27 cellular contexts compared by ENCODE assay signal in the genomic region with DNA sequence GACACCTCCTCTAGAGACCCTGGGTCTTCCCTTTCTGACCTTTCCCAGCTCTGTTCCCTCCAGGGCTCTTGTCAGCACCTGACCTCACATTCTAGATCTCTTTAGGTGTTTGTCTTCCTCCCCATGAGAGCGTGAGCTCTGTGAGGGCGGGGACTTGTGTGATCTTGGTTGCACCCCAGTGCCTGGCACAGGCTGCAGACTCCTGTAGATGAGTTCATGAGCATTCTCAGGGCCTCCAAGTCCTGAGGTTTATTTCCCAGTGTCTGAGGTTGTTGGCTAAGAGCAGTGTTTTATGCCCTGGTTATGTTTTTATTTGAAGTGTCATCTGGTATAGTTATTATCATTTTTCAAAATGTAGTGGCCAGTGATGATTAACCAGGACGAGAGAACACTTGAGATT. TPM values are rescaled to one million over a fixed set of nuclear protein-coding genes. Genes with fewer than 3 reads are reported as not detected.
"Had no signal": no experiment of that assay in that cellular context is flagged by ENCODE, and none has a peak within 500 bp of the region (broad histone marks: within the 10 kb centered on the region; RNA-seq: fewer than 3 reads in every experiment).

No MANE protein-coding gene starts in this region.

- H3K4me1 ChIP-seq: foreskin keratinocyte, pancreas, prostate gland, tibial nerve had no signal

- H3K4me3 ChIP-seq: prostate gland had no signal

- H3K36me3 ChIP-seq: heart right ventricle, pancreas, prostate gland, sigmoid colon, tibial nerve, WERI-Rb-1 had no signal

- H3K27me3 ChIP-seq: foreskin keratinocyte, pancreas, tibial nerve had no signal

- H3K9me3 ChIP-seq: pancreas, prostate gland had no signal

- ATAC-seq: foreskin keratinocyte; stimulated activated naive CD8-positive, alpha-beta T cell treated with anti-CD3 and anti-CD28 coated beads, Interleukin-15, amount 100 ng/mL, for 72 hours had no signal

- H3K27ac ChIP-seq: foreskin keratinocyte, prostate gland, sigmoid colon, WERI-Rb-1 had no signal

- DNase-seq: activated CD4-positive, alpha-beta T cell treated with anti-CD3 and anti-CD28 coated beads for 48 hours; activated CD4-positive, alpha-beta T cell treated with anti-CD3 and anti-CD28 coated beads, Interleukin-2, amount 50 U/mL, for 48 hours; activated CD8-positive, alpha-beta memory T cell treated with anti-CD3 and anti-CD28 coated beads, Interleukin-2, amount 50 U/mL, for 48 hours; activated T-cell treated with anti-CD3 and anti-CD28 coated beads, Interleukin-2, amount 50 U/mL, for 24 hours; dermis blood vessel endothelial cell; effector CD8-positive, alpha-beta T cell; foreskin keratinocyte; kidney glomerular epithelial cell; naive thymus-derived CD4-positive, alpha-beta T cell; sigmoid colon; small intestine; stimulated activated CD4-positive, alpha-beta T cell treated with anti-CD3 and anti-CD28 coated beads, Interleukin-1b, Interleukin-23, amount 100 ng/mL, for 48 hours; stimulated activated CD4-positive, alpha-beta T cell treated with anti-CD3 and anti-CD28 coated beads, Interleukin-4, amount 100 ng/mL, for 4 hours; stimulated activated CD8-positive, alpha-beta memory T cell treated with anti-CD3 and anti-CD28 coated beads, Interleukin-4, amount 100 ng/mL, for 48 hours; stimulated activated naive CD8-positive, alpha-beta T cell treated with anti-CD3 and anti-CD28 coated beads, Interleukin-15, amount 100 ng/mL, for 72 hours; SW 1271; T-helper 9 cell; WERI-Rb-1 had no signal

RNA-seq across cellular contexts. Expression of a gene that starts 0.6 kb away (rescaled TPM):
- total RNA-seq: activated CD8-positive, alpha-beta memory T cell treated with anti-CD3 and anti-CD28 coated beads for 36 hours; bronchial epithelial cell; dermis blood vessel endothelial cell; endothelial cell of umbilical vein; foreskin keratinocyte; glomerular endothelial cell; lung microvascular endothelial cell had no signal

RNA-seq across cellular contexts. Expression of a gene that starts 50.3 kb away (rescaled TPM):
- total RNA-seq: bronchial epithelial cell, foreskin keratinocyte had no signal
